ENCODE assay signal across 23 cellular contexts in genomic region chr9:4507731-4508130, GRCh38. TPM values are rescaled to one million over a fixed set of nuclear protein-coding genes. Genes with fewer than 3 reads are reported as not detected.
DNase-seq lines count a peak whose midpoint lies in the region; ATAC-seq, FAIRE-seq and TF ChIP-seq lines count a peak whose summit lies in the region.
"Had no signal": no experiment of that assay in that cellular context is flagged by ENCODE, and none has a peak within 500 bp of the region (broad histone marks: within the 10 kb centered on the region; RNA-seq: fewer than 3 reads in every experiment).

No MANE protein-coding gene starts in this region.

- H3K79me2 ChIP-seq in HepG2 (ENCODE audit: insufficient read depth, low read length) = no peaks in the 10 kb centered on the region

- intact Hi-C loops in HepG2 (cut with micrococcal nuclease; ENCODE audit: unreplicated experiment) (no loop called here), sciatic nerve (cut with DNase I) (no loop called here)

- H3K4me1 Mint-ChIP-seq in type B pancreatic cell (ENCODE audit: unreplicated experiment) = peaks cover 4% of the 10 kb centered on the region
- H3K4me1 Mint-ChIP-seq: activated naive CD8-positive, alpha-beta T cell treated with anti-CD3 and anti-CD28 coated beads, Interleukin-2, amount 50 U/mL, for 24 hours; immature natural killer cell; mesothelial cell of epicardium; naive B cell had no signal

- H3K9ac ChIP-seq in liver (ENCODE audit: low read depth in 1 of 2, low read length in 2 of 2) (no peak overlapping the region), HepG2 (ENCODE audit: insufficient read depth, low read depth, low read length) (no peak overlapping the region), mesenchymal stem cell (ENCODE audit: low read length) (no peak overlapping the region)

- no peak overlapping the region for H3K14ac ChIP-seq in mesenchymal stem cell (ENCODE audit: low read length in 2 of 2)

- no peak overlapping the region for H3K23ac ChIP-seq in mesenchymal stem cell (ENCODE audit: low read length in 2 of 2)

- no peaks in the 10 kb centered on the region for H3K36me3 ChIP-seq in liver (ENCODE audit: control insufficient read depth in 4 of 4, insufficient read depth in 3 of 4, low read depth in 1 of 4, low read length in 3 of 4)
- no peaks in the 10 kb centered on the region for H3K36me3 ChIP-seq in HepG2 (replicated peaks in 1 of 2; ENCODE audit: control insufficient read depth in 1 of 2, insufficient read depth in 2 of 2, low read length in 2 of 2)
- H3K36me3 ChIP-seq in mesenchymal stem cell (ENCODE audit: control insufficient read depth in 1 of 2, insufficient read depth in 2 of 2, low read depth in 1 of 2, low read length in 2 of 2) = peaks cover 2 to 17% of the 10 kb centered on the region in 2 experiments

- H3K4me1 ChIP-seq in liver (ENCODE audit: control insufficient read depth in 4 of 4, insufficient read depth in 4 of 4, low read length in 3 of 4) (peaks cover 17 to 67% (median 58%) of the 10 kb centered on the region in 4 donors), HepG2 (ENCODE audit: insufficient read depth, low read length) (0 out of 2 replicates have a peak, but pooled peaks cover 6% of the 10 kb centered on the region), mesenchymal stem cell (ENCODE audit: control insufficient read depth, insufficient read depth, low read depth, low read length) (peaks cover 19% of the 10 kb centered on the region)

- no peak for DNase-seq in HepG2 (ENCODE audit: low spot score)
- DNase-seq in mesenchymal stem cell = no peak
- no peak for DNase-seq in sciatic nerve (ENCODE audit: low spot score)
- no peak for DNase-seq in stimulated activated naive CD4-positive, alpha-beta T cell treated with Interleukin-2 at 50 U/mL for 16 hours (lab: John Stamatoyannopoulos, UW)
- DNase-seq in type B pancreatic cell (ENCODE audit: extremely low spot score, unreplicated experiment) = no peak
- DNase-seq: activated CD4-positive, alpha-beta T cell treated with anti-CD3 and anti-CD28 coated beads for 4 hours; activated naive CD8-positive, alpha-beta T cell treated with anti-CD3 and anti-CD28 coated beads, Interleukin-2, amount 50 U/mL, for 24 hours; activated T-cell treated with anti-CD3 and anti-CD28 coated beads, Interleukin-2, amount 50 U/mL, for 1 hour; AML-193; CD4-positive, alpha-beta T cell; DMS153; hypothalamus; immature natural killer cell; MV-4-11; naive B cell; NCI-H510A; nucleus accumbens had no signal

- H4K8ac ChIP-seq in mesenchymal stem cell (ENCODE audit: low read length) = no peak overlapping the region

- no peaks in the 10 kb centered on the region for H3K27me3 Mint-ChIP-seq in type B pancreatic cell
- H3K27me3 Mint-ChIP-seq: activated naive CD8-positive, alpha-beta T cell treated with anti-CD3 and anti-CD28 coated beads, Interleukin-2, amount 50 U/mL, for 24 hours; CD4-positive, alpha-beta T cell had no signal

- no TSS peak for BruUV-seq in HepG2 (replicated peaks; lab: Mats Ljungman, UMichigan)

- POLR2A ChIA-PET in HepG2 (lab: Yijun Ruan, JAX) = no interaction called here

- no peaks in the 10 kb centered on the region for H3K9me3 Mint-ChIP-seq in type B pancreatic cell
- H3K9me3 Mint-ChIP-seq: activated naive CD8-positive, alpha-beta T cell treated with anti-CD3 and anti-CD28 coated beads, Interleukin-2, amount 50 U/mL, for 24 hours; CD4-positive, alpha-beta T cell; mesothelial cell of epicardium had no signal

- TF ChIP-seq EP300 in HepG2 (IDR thresholded peaks at IDR 0.05; ENCODE audit: low read depth in 2 of 2, low read length in 2 of 2) (no peak), HepG2 (CRISPR knock-in tag; IDR thresholded peaks at IDR 0.05; ENCODE audit: borderline replicate concordance) (no peak)

- no peak overlapping the region for H3K4me3 Mint-ChIP-seq in type B pancreatic cell
- H3K4me3 Mint-ChIP-seq: activated naive CD8-positive, alpha-beta T cell treated with anti-CD3 and anti-CD28 coated beads, Interleukin-2, amount 50 U/mL, for 24 hours; CD4-positive, alpha-beta T cell; immature natural killer cell; mesothelial cell of epicardium; naive B cell had no signal

- H3K4me2 ChIP-seq in HepG2 (ENCODE audit: low read depth, low read length) (no peak overlapping the region), mesenchymal stem cell (ENCODE audit: low read length, poor library complexity, severe bottlenecking) (no peak overlapping the region)

- no peaks in the 10 kb centered on the region for H3K36me3 Mint-ChIP-seq in type B pancreatic cell
- H3K36me3 Mint-ChIP-seq: mesothelial cell of epicardium, naive B cell had no signal

- no peak overlapping the region for H2BK15ac ChIP-seq in mesenchymal stem cell (ENCODE audit: low read depth, poor library complexity, severe bottlenecking)

- H3K4ac ChIP-seq in mesenchymal stem cell (ENCODE audit: low read depth in 1 of 2, low read length in 2 of 2) = no peak overlapping the region

- in situ Hi-C loops in HepG2 (cut with HindIII; ENCODE audit: extremely low pct_ligation_motif_present, low pct_unique_long_range_greater_than_20kb) = no loop called here

- H3K18ac ChIP-seq in mesenchymal stem cell (ENCODE audit: low read depth in 1 of 2, low read length in 2 of 2) = no peak overlapping the region

- CTCF ChIA-PET in HepG2 (lab: Yijun Ruan, JAX; ENCODE audit: low intra/inter-chr PET ratio, low total read pairs) = no interaction called here

- H2AFZ ChIP-seq in HepG2 (ENCODE audit: low read length) (no peak overlapping the region), mesenchymal stem cell (ENCODE audit: low read depth, low read length) (no peak overlapping the region)

- H3K27ac ChIP-seq in liver (ENCODE audit: low read depth in 1 of 2, low read length in 2 of 2) (peak overlapping the region; percentile 60 to 79), HepG2 (ENCODE audit: extremely low read length, insufficient read depth, low read length) (no peak overlapping the region), VCaP (peak overlapping the region; percentile 56), mesenchymal stem cell (ENCODE audit: low read length, poor library complexity, severe bottlenecking) (peak overlapping the region; percentile 99)
- H3K27ac ChIP-seq: HL-60 had no signal

- H3K79me1 ChIP-seq in mesenchymal stem cell (replicated peaks; ENCODE audit: low read length, poor library complexity, severe bottlenecking) = peaks cover 12% of the 10 kb centered on the region

- H3K27me3 ChIP-seq in liver (ENCODE audit: control insufficient read depth in 4 of 4, insufficient read depth in 4 of 4, low read length in 3 of 4) = no peaks in the 10 kb centered on the region
- H3K27me3 ChIP-seq in HepG2 (ENCODE audit: control insufficient read depth in 1 of 2, insufficient read depth in 2 of 2, low read length in 2 of 2) = no peaks in the 10 kb centered on the region
- no peaks in the 10 kb centered on the region for H3K27me3 ChIP-seq in mesenchymal stem cell (ENCODE audit: control insufficient read depth in 1 of 2, insufficient read depth in 1 of 2, low read length in 2 of 2)

- H3K27ac Mint-ChIP-seq in type B pancreatic cell = no peak overlapping the region
- H3K27ac Mint-ChIP-seq: activated naive CD8-positive, alpha-beta T cell treated with anti-CD3 and anti-CD28 coated beads, Interleukin-2, amount 50 U/mL, for 24 hours; CD4-positive, alpha-beta T cell; immature natural killer cell; mesothelial cell of epicardium; naive B cell had no signal

- 60% methylated on average over 7 of the region's 7 CpGs for WGBS in liver
- 11% methylated on average over 7 of the region's 7 CpGs for WGBS in HepG2 (ENCODE audit: low lambda C conversion rate)
- 85% methylated on average over 7 of the region's 7 CpGs for WGBS in mesenchymal stem cell

- H3K9me3 ChIP-seq in liver (ENCODE audit: control insufficient read depth in 4 of 4, low read length in 3 of 4) (peaks cover 0 to 2% (median 0%) of the 10 kb centered on the region in 4 donors), HepG2 (ENCODE audit: low read length) (no peaks in the 10 kb centered on the region), mesenchymal stem cell (ENCODE audit: control insufficient read depth, low read length) (no peaks in the 10 kb centered on the region)

- H3K4me3 ChIP-seq in liver (ENCODE audit: low read depth in 1 of 3, low read length in 3 of 3) = no peak overlapping the region
- H3K4me3 ChIP-seq in HepG2 (replicated peaks in 1 of 3; ENCODE audit: insufficient read depth in 1 of 3, low read depth in 2 of 3, low read length in 3 of 3) = no peak overlapping the region
- no peak overlapping the region for H3K4me3 ChIP-seq in mesenchymal stem cell (ENCODE audit: insufficient read depth in 1 of 2, low read depth in 1 of 2, low read length in 2 of 2)

- peak overlapping the region; percentile 95 for H2AK5ac ChIP-seq in mesenchymal stem cell (ENCODE audit: low read length, severe bottlenecking)

- TF ChIP-seq CTCF in liver (IDR thresholded peaks at IDR 0.05; ENCODE audit: low read depth, low read length, missing input control) (no peak), HepG2 (CRISPR knock-in tag; IDR thresholded peaks at IDR 0.05) (no peak), VCaP (conservative IDR thresholded peaks at IDR 0.05) (no peak), type B pancreatic cell (conservative IDR thresholded peaks at IDR 0.05) (no peak)

- H2BK5ac ChIP-seq in mesenchymal stem cell (ENCODE audit: low read depth, low read length, poor library complexity, severe bottlenecking) = no peak overlapping the region

- ATAC-seq in HepG2 (no peak), sciatic nerve (no peak), HG03159 (IDR thresholded peaks at IDR 0.05; ENCODE audit: unreplicated experiment) (no peak)
- ATAC-seq: activated naive CD8-positive, alpha-beta T cell treated with anti-CD3 and anti-CD28 coated beads, Interleukin-2, amount 50 U/mL, for 24 hours had no signal

- no peak for TF ChIP-seq RAD21 in liver (IDR thresholded peaks at IDR 0.05)
- no peak for TF ChIP-seq RAD21 in HepG2 (CRISPR knock-in tag; IDR thresholded peaks at IDR 0.05)

- no peak overlapping the region for H2BK120ac ChIP-seq in mesenchymal stem cell (ENCODE audit: low read depth, low read length)

- no peak overlapping the region for H2BK12ac ChIP-seq in mesenchymal stem cell (ENCODE audit: low read length in 2 of 2)

- TF ChIP-seq POLR2A in HepG2 (IDR thresholded peaks at IDR 0.05; ENCODE audit: insufficient read depth in 1 of 2, low read depth in 2 of 2, low read length in 2 of 2) = no peak

- H4K20me1 ChIP-seq in HepG2 (ENCODE audit: insufficient read depth, low read length) = no peaks in the 10 kb centered on the region

- H4K91ac ChIP-seq in mesenchymal stem cell (ENCODE audit: low read length) = no peak overlapping the region

- FAIRE-seq in HepG2 (lab: Jason Lieb, UNC) = no peak

RNA-seq across cellular contexts. Expression of gene SLC1A1, which starts 17.5 kb away (rescaled TPM):
- 10 to 100 TPM in 1 of 2 donors, under 1 TPM in 1; 0.33 to 86.0 TPM for total RNA-seq in liver
- polyA plus RNA-seq in liver = 10 to 100 TPM; 24.3 to 42.2 TPM
- not detected in 2 replicates for total RNA-seq in HepG2 (2016; rRNA removed; fragmentation: Illumina TruSeq; extraction: Trizol)
- total RNA-seq in HepG2 (2016; cell fraction: cytosol; rRNA removed; fragmentation: Illumina TruSeq; extraction: Trizol; ENCODE audit: low read depth) = not detected in 2 replicates
- total RNA-seq in HepG2 (2016; cell fraction: insoluble cytoplasmic fraction; rRNA removed; fragmentation: Illumina TruSeq; extraction: Trizol) = not detected in 2 replicates
- total RNA-seq in HepG2 (2016; cell fraction: membrane; rRNA removed; fragmentation: Illumina TruSeq; extraction: Trizol) = not detected in 2 replicates
- not detected in 2 replicates for total RNA-seq in HepG2 (2016; cell fraction: nucleus; rRNA removed; fragmentation: Illumina TruSeq; extraction: Trizol)
- not detected in 2 replicates for polyA plus RNA-seq in HepG2 (2011; rRNA removed)
- not detected in 2 replicates for polyA plus RNA-seq in HepG2 (2011; cell fraction: cytosol; rRNA removed)
- polyA plus RNA-seq in HepG2 (2011; cell fraction: nucleus; rRNA removed) = not detected in 2 replicates
- polyA plus RNA-seq in HepG2 (2012) = not detected in 2 replicates
- polyA plus RNA-seq in HepG2 (2016; cell fraction: cytosol; fragmentation: Illumina TruSeq; extraction: Trizol; ENCODE audit: low read depth) = not detected in 2 replicates
- not detected in 2 replicates for polyA plus RNA-seq in HepG2 (2016; cell fraction: insoluble cytoplasmic fraction; fragmentation: Illumina TruSeq; extraction: Trizol; ENCODE audit: low read depth)
- polyA plus RNA-seq in HepG2 (2016; cell fraction: membrane; fragmentation: Illumina TruSeq; extraction: Trizol; ENCODE audit: low read depth) = not detected in 2 replicates
- polyA plus RNA-seq in HepG2 (2016; cell fraction: nucleus; fragmentation: Illumina TruSeq; extraction: Trizol; ENCODE audit: insufficient read depth, low read depth) = not detected in 2 replicates
- 10.5 TPM in 1 of 2 replicates, not detected in the other for polyA minus RNA-seq in HepG2 (2011; rRNA and poly(A)+ RNA removed; ENCODE audit: low replicate concordance)
- not detected in 2 replicates for polyA minus RNA-seq in HepG2 (2011; cell fraction: cytosol; rRNA and poly(A)+ RNA removed)
- polyA minus RNA-seq in HepG2 (2011; cell fraction: nucleus; rRNA and poly(A)+ RNA removed) = not detected in 2 replicates
- 3.6 TPM for polyA plus RNA-seq in mesenchymal stem cell (2013, experiment 1 of 2)
- 3.8 TPM for polyA plus RNA-seq in mesenchymal stem cell (2013, experiment 2 of 2)
- 4.7 TPM for total RNA-seq in sciatic nerve
- 6.0 and 16.2 TPM in 2 replicates for total RNA-seq in type B pancreatic cell (ENCODE audit: low replicate concordance)
- total RNA-seq: T-helper 2 cell treated with Interferon-gamma antibody and Interleukin-4, amounts not matched to agents 100 ng/mL and 5 ng/mL, for 36 hours had no signal
